ENCODE assay signal across 11 cellular contexts in the genomic region with DNA sequence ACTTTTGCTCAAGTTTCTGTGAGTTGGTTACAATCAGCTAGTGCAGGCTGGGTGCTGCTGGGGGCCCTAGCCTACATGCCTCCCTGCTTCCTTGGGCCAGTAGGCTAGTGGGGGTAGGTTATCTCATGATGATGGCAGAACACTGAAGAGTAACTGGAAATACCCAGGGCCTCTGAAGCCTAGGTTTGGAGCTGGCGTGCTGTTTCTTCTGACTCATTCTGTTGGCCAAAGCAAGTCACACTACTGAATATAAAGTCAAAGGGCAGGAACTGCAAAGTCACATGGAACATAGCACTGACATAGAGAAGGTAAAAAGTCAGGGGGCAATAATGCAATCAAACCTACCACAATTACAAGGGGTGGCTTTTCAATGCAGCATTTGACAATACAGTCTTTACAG. TPM values are rescaled to one million over a fixed set of nuclear protein-coding genes. Genes with fewer than 3 reads are reported as not detected.
DNase-seq lines count a peak whose midpoint lies in the region; ATAC-seq and TF ChIP-seq lines count a peak whose summit lies in the region.
"Had no signal": no experiment of that assay in that cellular context is flagged by ENCODE, and none has a peak within 500 bp of the region (broad histone marks: within the 10 kb centered on the region; RNA-seq: fewer than 3 reads in every experiment).

No MANE protein-coding gene starts in this region.

- H3K79me2 ChIP-seq in PC-9 (ENCODE audit: low read depth) = no peaks in the 10 kb centered on the region

- H3K27me3 ChIP-seq in PC-9 (ENCODE audit: insufficient read depth, low read depth) = no peaks in the 10 kb centered on the region

- no peak overlapping the region for H2AFZ ChIP-seq in PC-9

- H3F3A ChIP-seq in PC-9 (ENCODE audit: insufficient read depth, low read depth) = no peaks in the 10 kb centered on the region

- ATAC-seq in activated CD8-positive, alpha-beta memory T cell treated with anti-CD3 and anti-CD28 coated beads, Interleukin-2, amount 10 ng/mL, durations not matched to agents 7 days and 5 days = peak; percentile 56
- ATAC-seq in HG03045 (IDR thresholded peaks at IDR 0.05; ENCODE audit: unreplicated experiment) = peak; percentile 65
- ATAC-seq in stimulated activated effector memory CD8-positive, alpha-beta T cell treated with anti-CD3 and anti-CD28 coated beads, Interleukin-12 subunit alpha, Interleukin-12 subunit beta, amount 100 ng/mL, for 72 hours = peak; percentile 98
- ATAC-seq: HCT116 had no signal

- H3K9me3 ChIP-seq in PC-9 (ENCODE audit: insufficient read depth, low read depth) = no peaks in the 10 kb centered on the region

- H3K4me1 ChIP-seq in PC-9 (replicated peaks; ENCODE audit: insufficient read depth) = no peaks in the 10 kb centered on the region

- H3K9me3 Mint-ChIP-seq in activated CD8-positive, alpha-beta memory T cell treated with anti-CD3 and anti-CD28 coated beads, Interleukin-2, amount 10 ng/mL, durations not matched to agents 7 days and 5 days (ENCODE audit: low read depth) = no peaks in the 10 kb centered on the region
- H3K9me3 Mint-ChIP-seq in activated naive CD8-positive, alpha-beta T cell treated with anti-CD3 and anti-CD28 coated beads for 36 hours = peaks cover 8% of the 10 kb centered on the region
- peaks cover 5% of the 10 kb centered on the region for H3K9me3 Mint-ChIP-seq in stimulated activated effector memory CD8-positive, alpha-beta T cell treated with anti-CD3 and anti-CD28 coated beads, Interleukin-12 subunit alpha, Interleukin-12 subunit beta, amount 100 ng/mL, for 72 hours
- H3K9me3 Mint-ChIP-seq: endodermal cell had no signal

- no peak overlapping the region for H3K4me2 ChIP-seq in PC-9

- no TSS peak for BruUV-seq in PC-9 (replicated peaks; lab: Mats Ljungman, UMichigan)

- intact Hi-C loops in PC-9 (cut with micrococcal nuclease; ENCODE audit: unreplicated experiment) = no loop called here

- H3K9me2 ChIP-seq in PC-9 (ENCODE audit: insufficient read depth) = no peaks in the 10 kb centered on the region

- CTCF ChIA-PET in activated CD8-positive, alpha-beta memory T cell treated with anti-CD3 and anti-CD28 coated beads, Interleukin-2, amount 10 ng/mL, durations not matched to agents 7 days and 5 days (lab: Charles Lee) = interaction anchor here (3.0 kb wide), 1 partner anchor 89 kb away, joined by 8 read pairs; no protein-coding TSS in a partner anchor
- CTCF ChIA-PET in PC-9 (lab: Charles Lee) = no interaction called here

- no peak for DNase-seq in activated CD8-positive, alpha-beta memory T cell treated with anti-CD3 and anti-CD28 coated beads, Interleukin-2, amount 10 ng/mL, durations not matched to agents 7 days and 5 days
- DNase-seq in activated CD8-positive, alpha-beta memory T cell treated with anti-CD3 and anti-CD28 coated beads, Interleukin-2, amount 50 U/mL, for 48 hours = no peak
- peak; percentile 41 for DNase-seq in activated naive CD8-positive, alpha-beta T cell treated with anti-CD3 and anti-CD28 coated beads for 36 hours
- DNase-seq in stimulated activated effector memory CD8-positive, alpha-beta T cell treated with anti-CD3 and anti-CD28 coated beads, Interleukin-12 subunit alpha, Interleukin-12 subunit beta, amount 100 ng/mL, for 72 hours (ENCODE audit: low spot score in 2 of 2) = peak in 1 of 2 donors; percentile 20
- DNase-seq in AG20443 (ENCODE audit: low spot score) (no peak), GM20000 (ENCODE audit: low spot score) (no peak), PC-9 (no peak)
- DNase-seq: endodermal cell, NCI-H187 had no signal

- no peak overlapping the region for H3K4me3 ChIP-seq in PC-9

- no peaks in the 10 kb centered on the region for H3K27me3 Mint-ChIP-seq in activated CD8-positive, alpha-beta memory T cell treated with anti-CD3 and anti-CD28 coated beads, Interleukin-2, amount 10 ng/mL, durations not matched to agents 7 days and 5 days
- no peaks in the 10 kb centered on the region for H3K27me3 Mint-ChIP-seq in activated naive CD8-positive, alpha-beta T cell treated with anti-CD3 and anti-CD28 coated beads for 36 hours

- no peaks in the 10 kb centered on the region for H4K20me1 ChIP-seq in PC-9 (ENCODE audit: insufficient read depth)

- no peaks in the 10 kb centered on the region for H3K36me3 ChIP-seq in PC-9 (ENCODE audit: low read depth)

- H3K27ac Mint-ChIP-seq in activated CD8-positive, alpha-beta memory T cell treated with anti-CD3 and anti-CD28 coated beads, Interleukin-2, amount 10 ng/mL, durations not matched to agents 7 days and 5 days = peak overlapping the region; percentile 71
- H3K27ac Mint-ChIP-seq in activated naive CD8-positive, alpha-beta T cell treated with anti-CD3 and anti-CD28 coated beads for 36 hours = peak overlapping the region; percentile 34
- peak overlapping the region; percentile 52 for H3K27ac Mint-ChIP-seq in stimulated activated effector memory CD8-positive, alpha-beta T cell treated with anti-CD3 and anti-CD28 coated beads, Interleukin-12 subunit alpha, Interleukin-12 subunit beta, amount 100 ng/mL, for 72 hours
- H3K27ac Mint-ChIP-seq: endodermal cell had no signal

- H3K4me3 Mint-ChIP-seq in activated CD8-positive, alpha-beta memory T cell treated with anti-CD3 and anti-CD28 coated beads, Interleukin-2, amount 10 ng/mL, durations not matched to agents 7 days and 5 days = no peak overlapping the region
- no peak overlapping the region for H3K4me3 Mint-ChIP-seq in activated naive CD8-positive, alpha-beta T cell treated with anti-CD3 and anti-CD28 coated beads for 36 hours
- H3K4me3 Mint-ChIP-seq in stimulated activated effector memory CD8-positive, alpha-beta T cell treated with anti-CD3 and anti-CD28 coated beads, Interleukin-12 subunit alpha, Interleukin-12 subunit beta, amount 100 ng/mL, for 72 hours = peak overlapping the region; percentile 52
- H3K4me3 Mint-ChIP-seq: endodermal cell had no signal

- no peak overlapping the region for H3K27ac ChIP-seq in PC-9

- peaks cover 92% of the 10 kb centered on the region for H3K4me1 Mint-ChIP-seq in activated CD8-positive, alpha-beta memory T cell treated with anti-CD3 and anti-CD28 coated beads, Interleukin-2, amount 10 ng/mL, durations not matched to agents 7 days and 5 days
- peaks cover 84% of the 10 kb centered on the region for H3K4me1 Mint-ChIP-seq in activated naive CD8-positive, alpha-beta T cell treated with anti-CD3 and anti-CD28 coated beads for 36 hours
- peaks cover 96% of the 10 kb centered on the region for H3K4me1 Mint-ChIP-seq in stimulated activated effector memory CD8-positive, alpha-beta T cell treated with anti-CD3 and anti-CD28 coated beads, Interleukin-12 subunit alpha, Interleukin-12 subunit beta, amount 100 ng/mL, for 72 hours

- TF ChIP-seq CTCF in GM20000 (IDR thresholded peaks at IDR 0.05; ENCODE audit: extremely low read depth, missing control alignments) = no peak
- no peak for TF ChIP-seq CTCF in PC-9 (conservative IDR thresholded peaks at IDR 0.05)

- POLR2A ChIA-PET in PC-9 (lab: Charles Lee; ENCODE audit: unreplicated experiment) = no interaction called here

- H3K36me3 Mint-ChIP-seq in activated CD8-positive, alpha-beta memory T cell treated with anti-CD3 and anti-CD28 coated beads, Interleukin-2, amount 10 ng/mL, durations not matched to agents 7 days and 5 days = peaks cover 87% of the 10 kb centered on the region
- H3K36me3 Mint-ChIP-seq in activated naive CD8-positive, alpha-beta T cell treated with anti-CD3 and anti-CD28 coated beads for 36 hours = peaks cover 76% of the 10 kb centered on the region
- peaks cover 100% of the 10 kb centered on the region for H3K36me3 Mint-ChIP-seq in stimulated activated effector memory CD8-positive, alpha-beta T cell treated with anti-CD3 and anti-CD28 coated beads, Interleukin-12 subunit alpha, Interleukin-12 subunit beta, amount 100 ng/mL, for 72 hours

RNA-seq across cellular contexts. Expression of gene RASGRP1, which starts 34.5 kb away (rescaled TPM):
- total RNA-seq in activated CD8-positive, alpha-beta memory T cell treated with anti-CD3 and anti-CD28 coated beads, Interleukin-2, amount 10 ng/mL, durations not matched to agents 7 days and 5 days = 100 to 1,000 TPM; 143 to 202 TPM
- total RNA-seq in activated naive CD8-positive, alpha-beta T cell treated with anti-CD3 and anti-CD28 coated beads for 36 hours = 10 to 100 TPM; 42.7 to 46.6 TPM
- total RNA-seq in PC-9 (2021) = 0.39 and 1.5 TPM in 2 replicates

Comparison
In these comparisons a context has a peak if more than half of its experiments do, and no peak if none do; other contexts are left out.
1. RNA of gene RASGRP1, which starts 34.5 kb away (total RNA-seq): 143 to 202 TPM in activated CD8-positive, alpha-beta memory T cell treated with anti-CD3 and anti-CD28 coated beads, Interleukin-2, amount 10 ng/mL, durations not matched to agents 7 days and 5 days and 42.7 to 46.6 TPM in activated naive CD8-positive, alpha-beta T cell treated with anti-CD3 and anti-CD28 coated beads for 36 hours; 0.39 to 1.5 TPM in PC-9; every median in the first group is over 10 times any median in the second.
2. Peak in every context shown above with its lines, with median percentiles within 50 percentile points of each other: ATAC-seq and H3K27ac Mint-ChIP-seq.